13 cellular contexts compared by ENCODE assay signal in genomic region chr6:41716516-41717446, GRCh38. TPM values are rescaled to one million over a fixed set of nuclear protein-coding genes. Genes with fewer than 3 reads are reported as not detected.
DNase-seq lines count a peak whose midpoint lies in the region; ATAC-seq and TF ChIP-seq lines count a peak whose summit lies in the region.
"Had no signal": no experiment of that assay in that cellular context is flagged by ENCODE, and none has a peak within 500 bp of the region (broad histone marks: within the 10 kb centered on the region; RNA-seq: fewer than 3 reads in every experiment).

No MANE protein-coding gene starts in this region.

- peaks cover 81% of the 10 kb centered on the region for H3K4me1 ChIP-seq in OCI-LY7 (ENCODE audit: insufficient read depth, low read length, poor library complexity, severe bottlenecking)
- H3K4me1 ChIP-seq in left ventricle myocardium inferior: peaks cover 100% of the 10 kb centered on the region

- H3K9me3 ChIP-seq in OCI-LY7 (ENCODE audit: low read length) (no peaks in the 10 kb centered on the region), left ventricle myocardium inferior (replicated peaks) (no peaks in the 10 kb centered on the region)
- H3K9me3 ChIP-seq: upper lobe of left lung had no signal

- H4K20me1 ChIP-seq in OCI-LY7 (ENCODE audit: insufficient read depth, low read length): no peaks in the 10 kb centered on the region; the same call in 1 of the 2 replicates

- no peaks in the 10 kb centered on the region for H3K27me3 ChIP-seq in left ventricle myocardium inferior (ENCODE audit: low read depth)
- H3K27me3 ChIP-seq: upper lobe of left lung had no signal

- peak overlapping the region; percentile 63 for H3K27ac ChIP-seq in OCI-LY7 (ENCODE audit: low read depth, low read length, poor library complexity, severe bottlenecking)
- H3K27ac ChIP-seq in left ventricle myocardium inferior (replicated peaks): peak overlapping the region; percentile 92
- H3K27ac ChIP-seq in substantia nigra (ENCODE audit: low read depth, low read length, poor library complexity, severe bottlenecking): peak overlapping the region; percentile 90
- H3K27ac ChIP-seq: upper lobe of left lung had no signal

- H2AFZ ChIP-seq in OCI-LY7 (ENCODE audit: low read length): no peak overlapping the region

- H3K4me3 ChIP-seq in OCI-LY7 (ENCODE audit: low read depth, low read length, poor library complexity, severe bottlenecking): peak overlapping the region; percentile 29
- peak overlapping the region; percentile 23 for H3K4me3 ChIP-seq in left ventricle myocardium inferior
- H3K4me3 ChIP-seq: upper lobe of left lung had no signal

- peaks cover 9% of the 10 kb centered on the region; the same call in 1 of the 2 replicates for H3K36me3 ChIP-seq in OCI-LY7 (ENCODE audit: insufficient read depth, low read length)
- H3K36me3 ChIP-seq in left ventricle myocardium inferior: no peaks in the 10 kb centered on the region
- H3K36me3 ChIP-seq: upper lobe of left lung had no signal

- DNase-seq in NCI-H1417 (lab: John Stamatoyannopoulos, UW) (peak; percentile 6 to 65 (median 41)), NCI-H1417 treated with DMSO at 0.1 percent for 48 hours (lab: John Stamatoyannopoulos, UW) (no peak), OCI-LY7 (ENCODE audit: low spot score) (peak; percentile 41), left ventricle myocardium inferior (no peak), substantia nigra (lab: John Stamatoyannopoulos, UW) (peak in 1 of 49 donors; percentile 55), NCI-H446 (lab: John Stamatoyannopoulos, UW) (no peak), left colon (no peak), NCI-H526 treated with DMSO at 0.1 percent for 48 hours (lab: John Stamatoyannopoulos, UW) (no peak)
- DNase-seq: activated T-cell treated with anti-CD3 and anti-CD28 coated beads, Interleukin-2, amount 50 U/mL, for 4 hours; upper lobe of left lung had no signal

- intact Hi-C loops in OCI-LY7 (cut with micrococcal nuclease; ENCODE audit: unreplicated experiment) (no loop called here), left ventricle myocardium inferior (cut with micrococcal nuclease) (no loop called here), left colon (cut with DNase I, micrococcal nuclease) (no loop called here)

- CTCF ChIA-PET in OCI-LY7 (lab: Charles Lee; ENCODE audit: unreplicated experiment): interaction anchor here (0.6 to 3.4 kb wide), 6 partner anchors 9 to 1505 kb away, joined by 3 to 33 read pairs (median 4); partner anchors contain the start of gene TOMM6

- no peak for ATAC-seq in left colon

- TF ChIP-seq CTCF in OCI-LY7 (conservative IDR thresholded peaks at IDR 0.05; ENCODE audit: low read length) (no peak), left ventricle myocardium inferior (IDR thresholded peaks at IDR 0.05; ENCODE audit: borderline replicate concordance) (no peak)

- H3K4me2 ChIP-seq in OCI-LY7 (ENCODE audit: low read length): peak overlapping the region; percentile 59

- no TSS peak for BruUV-seq in OCI-LY7 (replicated peaks; lab: Mats Ljungman, UMichigan)

- POLR2A ChIA-PET in OCI-LY7 (lab: Charles Lee): interaction anchor here (0.9 to 6.5 kb wide), 5 partner anchors 11 to 17 kb away, joined by 3 to 65 read pairs (median 15); no protein-coding TSS in a partner anchor

- H3K79me2 ChIP-seq in OCI-LY7 (ENCODE audit: insufficient read depth, low read depth, low read length): peaks cover 64% of the 10 kb centered on the region

- no peaks in the 10 kb centered on the region for H3K9me2 ChIP-seq in OCI-LY7 (ENCODE audit: insufficient read depth, low read length)

RNA-seq across cellular contexts. Expression of gene TFEB, which starts 18.6 kb away (rescaled TPM):
- total RNA-seq in OCI-LY7 (2014; rRNA removed; shearing (Covaris generic)): 25.3 and 36.8 TPM in 2 replicates
- total RNA-seq in OCI-LY7 (2022) (48.6 and 60.0 TPM in 2 replicates), left ventricle myocardium inferior (39.9 TPM), left colon (10 to 100 TPM; 24.3 to 29.7 TPM)

RNA-seq across cellular contexts. Expression of gene PGC, which starts 30.4 kb away (rescaled TPM):
- not detected in 2 replicates for total RNA-seq in OCI-LY7 (2014; rRNA removed; shearing (Covaris generic))
- not detected in 2 replicates for total RNA-seq in OCI-LY7 (2022)
- total RNA-seq in left ventricle myocardium inferior: not detected
- total RNA-seq in left colon: not detected
- total RNA-seq: A172, H4, LHCN-M2 had no signal

Comparison
In these comparisons a context has a peak if more than half of its experiments do, and no peak if none do; other contexts are left out.
1. DNase-seq: peak in NCI-H1417 (3 of 3) and OCI-LY7 (single experiment); none in NCI-H1417 treated with DMSO at 0.1 percent for 48 hours (single experiment), left ventricle myocardium inferior (single experiment), NCI-H446 (0 of 2), left colon (0 of 2) and NCI-H526 treated with DMSO at 0.1 percent for 48 hours (single experiment).
2. Peak in every context shown above with its lines, with median percentiles within 50 percentile points of each other: H3K27ac ChIP-seq.